ENCODE assay signal across 34 cellular contexts in the genomic region with DNA sequence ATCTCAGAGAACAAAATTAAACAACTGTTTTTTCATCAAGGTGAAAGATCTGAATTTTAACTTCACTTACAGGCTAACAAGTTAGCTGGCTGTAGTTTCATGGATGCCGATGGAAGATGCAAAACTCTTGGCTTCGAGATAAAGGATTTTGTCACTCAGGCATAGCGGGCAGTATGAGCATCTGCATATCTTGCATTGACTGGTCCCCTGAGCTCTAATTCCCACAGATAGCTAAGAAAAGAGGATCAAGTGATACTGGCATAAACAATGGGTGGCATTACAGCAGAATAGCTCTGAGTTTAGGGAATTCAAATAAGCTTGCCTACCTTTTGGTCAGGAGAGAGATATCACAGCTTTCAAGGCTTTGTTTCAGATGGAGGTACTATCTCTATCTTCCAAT. TPM values are rescaled to one million over a fixed set of nuclear protein-coding genes. Genes with fewer than 3 reads are reported as not detected.
"Had no signal": no experiment of that assay in that cellular context is flagged by ENCODE, and none has a peak within 500 bp of the region (broad histone marks: within the 10 kb centered on the region; RNA-seq: fewer than 3 reads in every experiment).

No MANE protein-coding gene starts in this region.

- H3K4me1 Mint-ChIP-seq: activated naive CD8-positive, alpha-beta T cell treated with anti-CD3 and anti-CD28 coated beads, Interleukin-2, amount 10 ng/mL, durations not matched to agents 7 days and 5 days had no signal

- H3K36me3 ChIP-seq: MG63, SJCRH30 had no signal

- H3K27ac Mint-ChIP-seq: activated CD4-positive, alpha-beta T cell treated with anti-CD3 and anti-CD28 coated beads, Interleukin-2, amount 10 ng/mL, durations not matched to agents 7 days and 5 days; activated CD8-positive, alpha-beta T cell treated with anti-CD3 and anti-CD28 coated beads, Interleukin-2, amount 10 ng/mL, durations not matched to agents 7 days and 5 days; activated naive CD4-positive, alpha-beta T cell treated with anti-CD3 and anti-CD28 coated beads, Interleukin-2, amount 50 U/mL, for 24 hours; activated naive CD8-positive, alpha-beta T cell treated with anti-CD3 and anti-CD28 coated beads, Interleukin-2, amount 10 ng/mL, durations not matched to agents 7 days and 5 days; activated T-cell treated with anti-CD3 and anti-CD28 coated beads, Interleukin-2, amount 50 U/mL, for 24 hours; activated T-helper 2 cell treated with anti-CD3 and anti-CD28 coated beads, Interferon-gamma antibody, Interleukin-2, Interleukin-4, amounts not matched to agents 10 μg/mL and 5 μg/mL and 100 μg/mL, durations not matched to agents 14 hours and 24 hours and 36 hours had no signal

- H3K36me3 Mint-ChIP-seq: activated naive CD4-positive, alpha-beta T cell treated with anti-CD3 and anti-CD28 coated beads, Interleukin-2, amount 50 U/mL, for 24 hours; activated naive CD8-positive, alpha-beta T cell treated with anti-CD3 and anti-CD28 coated beads, Interleukin-2, amount 10 ng/mL, durations not matched to agents 7 days and 5 days had no signal

- H3K9me3 Mint-ChIP-seq: activated CD4-positive, alpha-beta T cell treated with anti-CD3 and anti-CD28 coated beads, Interleukin-2, amount 10 ng/mL, durations not matched to agents 7 days and 5 days; activated naive CD8-positive, alpha-beta T cell treated with anti-CD3 and anti-CD28 coated beads, Interleukin-2, amount 10 ng/mL, durations not matched to agents 7 days and 5 days; activated T-helper 2 cell treated with anti-CD3 and anti-CD28 coated beads, Interferon-gamma antibody, Interleukin-2, Interleukin-4, amounts not matched to agents 10 μg/mL and 5 μg/mL and 100 μg/mL, durations not matched to agents 14 hours and 24 hours and 36 hours had no signal

- H3K9me3 ChIP-seq: body of pancreas, MG63, SJCRH30 had no signal

- DNase-seq: activated CD4-positive, alpha-beta T cell treated with anti-CD3 and anti-CD28 coated beads, Interleukin-2, amount 10 ng/mL, durations not matched to agents 7 days and 5 days; activated CD4-positive, alpha-beta T cell treated with anti-CD3 and anti-CD28 coated beads, Interleukin-2, amount 50 U/mL, for 48 hours; activated CD8-positive, alpha-beta T cell treated with anti-CD3 and anti-CD28 coated beads, Interleukin-2, amount 10 ng/mL, durations not matched to agents 7 days and 5 days; activated gamma-delta T cell; activated naive CD4-positive, alpha-beta T cell treated with Interleukin-2 at 50 U/mL for 16 hours; activated naive CD8-positive, alpha-beta T cell treated with anti-CD3 and anti-CD28 coated beads, Interleukin-2, amount 10 ng/mL, durations not matched to agents 7 days and 5 days; activated T-cell treated with anti-CD3 and anti-CD28 coated beads, Interleukin-2, amount 50 U/mL, for 24 hours; amygdala; body of pancreas; Kasumi-1; KG1; MG63; NCI-H1048; NCI-H1105 treated with DMSO at 0.1 percent for 48 hours; NCI-H1436; NCI-H187; NCI-H2029 treated with DMSO at 0.1 percent for 48 hours; NCI-H2107; NCI-H226; NCI-H524 treated with DMSO at 0.1 percent for 48 hours; SHP77; SJCRH30; T1000 had no signal

- H3K4me1 ChIP-seq: SJCRH30 had no signal

- H3K4me3 ChIP-seq: body of pancreas, MG63, SJCRH30, SK-N-MC had no signal

- H3K27ac ChIP-seq: body of pancreas, SJCRH30, SK-N-MC had no signal

- H3K4me3 Mint-ChIP-seq: activated CD4-positive, alpha-beta T cell treated with anti-CD3 and anti-CD28 coated beads, Interleukin-2, amount 10 ng/mL, durations not matched to agents 7 days and 5 days; activated CD8-positive, alpha-beta T cell treated with anti-CD3 and anti-CD28 coated beads, Interleukin-2, amount 10 ng/mL, durations not matched to agents 7 days and 5 days; activated naive CD4-positive, alpha-beta T cell treated with anti-CD3 and anti-CD28 coated beads, Interleukin-2, amount 50 U/mL, for 24 hours; activated naive CD8-positive, alpha-beta T cell treated with anti-CD3 and anti-CD28 coated beads, Interleukin-2, amount 10 ng/mL, durations not matched to agents 7 days and 5 days; activated T-cell treated with anti-CD3 and anti-CD28 coated beads, Interleukin-2, amount 50 U/mL, for 24 hours had no signal

- ATAC-seq: activated CD8-positive, alpha-beta T cell treated with anti-CD3 and anti-CD28 coated beads, Interleukin-2, amount 10 ng/mL, durations not matched to agents 7 days and 5 days; body of pancreas; Panc1 had no signal

RNA-seq across cellular contexts. Expression of gene CLVS2, which starts 1.8 kb away (rescaled TPM):
- total RNA-seq: activated CD4-positive, alpha-beta T cell treated with anti-CD3 and anti-CD28 coated beads, Interleukin-2, amount 10 ng/mL, durations not matched to agents 7 days and 5 days; activated CD8-positive, alpha-beta T cell treated with anti-CD3 and anti-CD28 coated beads, Interleukin-2, amount 10 ng/mL, durations not matched to agents 7 days and 5 days; activated naive CD8-positive, alpha-beta T cell treated with anti-CD3 and anti-CD28 coated beads, Interleukin-2, amount 10 ng/mL, durations not matched to agents 7 days and 5 days; activated T-helper 2 cell treated with anti-CD3 and anti-CD28 coated beads, Interferon-gamma antibody, Interleukin-2, Interleukin-4, amounts not matched to agents 10 μg/mL and 5 μg/mL and 100 μg/mL, durations not matched to agents 14 hours and 24 hours and 36 hours; astrocyte; bronchial epithelial cell; NCI-H460; RPMI7951; SJCRH30; T-helper 1 cell treated with Interleukin-12 subunit alpha and Interleukin-12 subunit beta and Interleukin-4 antibody, amounts not matched to agents 30 ng/mL and 1 ng/mL, for 36 hours; T-helper 2 cell treated with Interferon-gamma antibody and Interleukin-4, amounts not matched to agents 100 ng/mL and 5 ng/mL, for 36 hours had no signal
- polyA plus RNA-seq: adipose tissue had no signal
